In the genomic region with DNA sequence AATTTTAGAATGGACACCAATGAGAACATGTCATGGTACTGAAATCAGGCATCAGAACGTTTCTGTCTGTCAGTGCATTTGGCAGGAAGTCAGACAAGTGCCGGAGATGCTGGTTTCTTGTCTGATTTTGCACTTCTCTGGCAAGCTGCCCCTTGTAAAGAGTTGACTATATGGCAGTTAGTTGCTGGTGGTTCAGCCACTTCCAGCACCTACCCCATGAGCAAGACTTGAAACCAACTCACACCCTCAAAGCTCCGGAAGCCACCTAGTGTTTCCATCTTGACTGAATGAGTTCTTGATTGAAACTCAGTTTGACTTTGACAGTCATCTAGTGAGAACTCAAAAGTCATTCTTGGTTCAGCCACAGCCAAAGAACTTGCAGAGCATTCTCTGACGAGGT, we compare ENCODE assay signal across 11 cellular contexts.
DNase-seq lines count a peak whose midpoint lies in the region; ATAC-seq and TF ChIP-seq lines count a peak whose summit lies in the region.
"Had no signal": no experiment of that assay in that cellular context is flagged by ENCODE, and none has a peak within 500 bp of the region (broad histone marks: within the 10 kb centered on the region; RNA-seq: fewer than 3 reads in every experiment).

No MANE protein-coding gene starts in this region.

- H3K9me3 ChIP-seq in adrenal gland (replicated peaks in 1 of 3) = no peaks in the 10 kb centered on the region

- intact Hi-C loops in adrenal gland (cut with DNase I) = no loop called here

- ATAC-seq in HG03280 (IDR thresholded peaks at IDR 0.05; ENCODE audit: unreplicated experiment) (peak; percentile 64), GM21367 (IDR thresholded peaks at IDR 0.05; ENCODE audit: unreplicated experiment) (no peak)
- peak; percentile 99 for ATAC-seq in activated CD8-positive, alpha-beta memory T cell treated with anti-CD3 and anti-CD28 coated beads, Interleukin-2, amount 10 ng/mL, durations not matched to agents 7 days and 5 days
- ATAC-seq in stimulated activated effector memory CD8-positive, alpha-beta T cell treated with anti-CD3 and anti-CD28 coated beads, Interleukin-12 subunit alpha, Interleukin-12 subunit beta, amount 100 ng/mL, for 72 hours = peak; percentile 99

- peak overlapping the region; percentile 96 for H3K27ac Mint-ChIP-seq in activated CD8-positive, alpha-beta memory T cell treated with anti-CD3 and anti-CD28 coated beads, Interleukin-2, amount 10 ng/mL, durations not matched to agents 7 days and 5 days
- peak overlapping the region; percentile 0 to 80 (median 38) for H3K27ac Mint-ChIP-seq in immature natural killer cell
- peak overlapping the region; percentile 59 for H3K27ac Mint-ChIP-seq in stimulated activated effector memory CD8-positive, alpha-beta T cell treated with anti-CD3 and anti-CD28 coated beads, Interleukin-12 subunit alpha, Interleukin-12 subunit beta, amount 100 ng/mL, for 72 hours
- H3K27ac Mint-ChIP-seq: IgD-negative memory B cell, nephron progenitor cell had no signal

- CTCF ChIA-PET in activated CD8-positive, alpha-beta memory T cell treated with anti-CD3 and anti-CD28 coated beads, Interleukin-2, amount 10 ng/mL, durations not matched to agents 7 days and 5 days (lab: Charles Lee) = interaction anchor here (0.6 to 1.5 kb wide), 2 partner anchors 41 to 229 kb away, joined by 3 read pairs; no protein-coding TSS in a partner anchor

- no peaks in the 10 kb centered on the region for H3K27me3 ChIP-seq in adrenal gland

- no peak for TF ChIP-seq POLR2A in adrenal gland (IDR thresholded peaks at IDR 0.05)

- peaks cover 13% of the 10 kb centered on the region for H3K36me3 Mint-ChIP-seq in activated CD8-positive, alpha-beta memory T cell treated with anti-CD3 and anti-CD28 coated beads, Interleukin-2, amount 10 ng/mL, durations not matched to agents 7 days and 5 days
- peaks cover 0 to 36% (median 19%) of the 10 kb centered on the region in 3 donors for H3K36me3 Mint-ChIP-seq in immature natural killer cell
- no peaks in the 10 kb centered on the region for H3K36me3 Mint-ChIP-seq in stimulated activated effector memory CD8-positive, alpha-beta T cell treated with anti-CD3 and anti-CD28 coated beads, Interleukin-12 subunit alpha, Interleukin-12 subunit beta, amount 100 ng/mL, for 72 hours
- H3K36me3 Mint-ChIP-seq: IgD-negative memory B cell had no signal

- H3K4me3 Mint-ChIP-seq in activated CD8-positive, alpha-beta memory T cell treated with anti-CD3 and anti-CD28 coated beads, Interleukin-2, amount 10 ng/mL, durations not matched to agents 7 days and 5 days = peak overlapping the region; percentile 37
- H3K4me3 Mint-ChIP-seq in immature natural killer cell = peak overlapping the region in 4 of 5 donors; percentile 5 to 57 (median 36)
- H3K4me3 Mint-ChIP-seq in stimulated activated effector memory CD8-positive, alpha-beta T cell treated with anti-CD3 and anti-CD28 coated beads, Interleukin-12 subunit alpha, Interleukin-12 subunit beta, amount 100 ng/mL, for 72 hours = no peak overlapping the region
- H3K4me3 Mint-ChIP-seq: IgD-negative memory B cell, nephron progenitor cell had no signal

- H3K9me3 Mint-ChIP-seq in activated CD8-positive, alpha-beta memory T cell treated with anti-CD3 and anti-CD28 coated beads, Interleukin-2, amount 10 ng/mL, durations not matched to agents 7 days and 5 days (ENCODE audit: low read depth) = no peaks in the 10 kb centered on the region
- H3K9me3 Mint-ChIP-seq in immature natural killer cell = no peaks in the 10 kb centered on the region
- H3K9me3 Mint-ChIP-seq in stimulated activated effector memory CD8-positive, alpha-beta T cell treated with anti-CD3 and anti-CD28 coated beads, Interleukin-12 subunit alpha, Interleukin-12 subunit beta, amount 100 ng/mL, for 72 hours = no peaks in the 10 kb centered on the region
- H3K9me3 Mint-ChIP-seq: IgD-negative memory B cell, nephron progenitor cell had no signal

- TF ChIP-seq CTCF in adrenal gland (IDR thresholded peaks at IDR 0.05) (no peak), GM10266 (IDR thresholded peaks at IDR 0.05; ENCODE audit: control insufficient read depth, insufficient read depth, low read depth, missing control alignments) (no peak)

- H3K27ac ChIP-seq in adrenal gland = no peak overlapping the region

- H3K4me3 ChIP-seq in adrenal gland = no peak overlapping the region

- H3K4me1 Mint-ChIP-seq in activated CD8-positive, alpha-beta memory T cell treated with anti-CD3 and anti-CD28 coated beads, Interleukin-2, amount 10 ng/mL, durations not matched to agents 7 days and 5 days = peaks cover 27% of the 10 kb centered on the region
- peaks cover 12 to 21% of the 10 kb centered on the region in 2 donors for H3K4me1 Mint-ChIP-seq in immature natural killer cell
- peaks cover 20% of the 10 kb centered on the region for H3K4me1 Mint-ChIP-seq in stimulated activated effector memory CD8-positive, alpha-beta T cell treated with anti-CD3 and anti-CD28 coated beads, Interleukin-12 subunit alpha, Interleukin-12 subunit beta, amount 100 ng/mL, for 72 hours
- H3K4me1 Mint-ChIP-seq: IgD-negative memory B cell had no signal

- peak; percentile 89 for DNase-seq in activated CD8-positive, alpha-beta memory T cell treated with anti-CD3 and anti-CD28 coated beads, Interleukin-2, amount 10 ng/mL, durations not matched to agents 7 days and 5 days
- DNase-seq in immature natural killer cell (peak in 2 of 3 donors; percentile 32 to 49), adrenal gland (no peak), inferior parietal cortex (ENCODE audit: extremely low spot score) (no peak), GM10266 (ENCODE audit: extremely low spot score) (no peak)
- DNase-seq in stimulated activated effector memory CD8-positive, alpha-beta T cell treated with anti-CD3 and anti-CD28 coated beads, Interleukin-12 subunit alpha, Interleukin-12 subunit beta, amount 100 ng/mL, for 72 hours (ENCODE audit: low spot score in 2 of 2) = peak; percentile 29 to 75
- DNase-seq: NCI-H1930, nephron progenitor cell had no signal

- H3K4me1 ChIP-seq in adrenal gland (replicated peaks in 1 of 2) = peaks cover 0 to 9% of the 10 kb centered on the region in 2 donors

- 66 to 86% (median 73%) methylated on average over 4 of the region's 4 CpGs for WGBS in adrenal gland, 4 donors

- peaks cover 0 to 4% of the 10 kb centered on the region in 2 donors for H3K36me3 ChIP-seq in adrenal gland (replicated peaks in 1 of 2)

- H3K27me3 Mint-ChIP-seq in activated CD8-positive, alpha-beta memory T cell treated with anti-CD3 and anti-CD28 coated beads, Interleukin-2, amount 10 ng/mL, durations not matched to agents 7 days and 5 days = no peaks in the 10 kb centered on the region
- H3K27me3 Mint-ChIP-seq in immature natural killer cell (ENCODE audit: low read depth in 3 of 3) = peaks cover 0 to 8% (median 0%) of the 10 kb centered on the region in 3 donors
- H3K27me3 Mint-ChIP-seq: IgD-negative memory B cell had no signal

Comparison
In these comparisons a context has a peak if more than half of its experiments do, and no peak if none do; other contexts are left out.
1. DNase-seq: peak in activated CD8-positive, alpha-beta memory T cell treated with anti-CD3 and anti-CD28 coated beads, Interleukin-2, amount 10 ng/mL, durations not matched to agents 7 days and 5 days (single experiment), immature natural killer cell (2 of 3) and stimulated activated effector memory CD8-positive, alpha-beta T cell treated with anti-CD3 and anti-CD28 coated beads, Interleukin-12 subunit alpha, Interleukin-12 subunit beta, amount 100 ng/mL, for 72 hours (2 of 2); none in adrenal gland (0 of 7), inferior parietal cortex (single experiment) and GM10266 (single experiment).
2. H3K27ac Mint-ChIP-seq: peak in every context shown above with its lines; median percentile 96 in activated CD8-positive, alpha-beta memory T cell treated with anti-CD3 and anti-CD28 coated beads, Interleukin-2, amount 10 ng/mL, durations not matched to agents 7 days and 5 days; 59 in stimulated activated effector memory CD8-positive, alpha-beta T cell treated with anti-CD3 and anti-CD28 coated beads, Interleukin-12 subunit alpha, Interleukin-12 subunit beta, amount 100 ng/mL, for 72 hours; 38 in immature natural killer cell.